Comparison of ENCODE assay signal across 23 cellular contexts in the genomic region with DNA sequence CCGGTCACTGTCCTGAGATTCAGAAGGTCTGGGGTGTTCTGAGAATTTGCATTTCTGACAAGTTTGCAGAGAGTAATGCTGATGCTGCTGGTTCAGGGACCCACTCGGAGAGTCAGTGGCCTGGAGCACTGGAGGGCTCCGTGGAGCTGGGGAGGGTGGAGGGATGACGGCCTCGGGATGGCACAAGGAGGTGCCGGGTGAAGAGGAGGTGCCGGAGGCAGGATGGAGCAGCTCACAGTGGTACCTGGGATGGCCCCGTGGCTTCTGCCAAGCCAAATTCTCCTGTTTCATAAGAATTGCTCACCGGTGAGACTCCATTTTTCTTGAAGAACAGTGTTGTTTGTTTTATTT.
DNase-seq lines count a peak whose midpoint lies in the region; ATAC-seq, FAIRE-seq and TF ChIP-seq lines count a peak whose summit lies in the region.
"Had no signal": no experiment of that assay in that cellular context is flagged by ENCODE, and none has a peak within 500 bp of the region (broad histone marks: within the 10 kb centered on the region; RNA-seq: fewer than 3 reads in every experiment).

No MANE protein-coding gene starts in this region.

- ATAC-seq in left lobe of liver: peak; percentile 35
- ATAC-seq: activated T-cell treated with anti-CD3 and anti-CD28 coated beads, Interleukin-2, amount 50 U/mL, for 4 hours; gastrocnemius medialis; GM12878; PC-3 had no signal

- peak; percentile 38 for DNase-seq in activated CD8-positive, alpha-beta memory T cell treated with anti-CD3 and anti-CD28 coated beads, Interleukin-2, amount 50 U/mL, for 48 hours
- no peak for DNase-seq in activated CD8-positive, alpha-beta memory T cell treated with anti-CD3 and anti-CD28 coated beads, Interleukin-2, amount 50 U/mL, for 4 hours
- DNase-seq in left lobe of liver (ENCODE audit: low spot score): no peak
- DNase-seq in smooth muscle cell (lab: John Stamatoyannopoulos, UW; ENCODE audit: unreplicated experiment): no peak
- DNase-seq in iPS-NIHi7 (ENCODE audit: extremely low spot score): no peak
- no peak for DNase-seq in small intestine
- no peak for DNase-seq in ureter (ENCODE audit: low spot score)
- DNase-seq: 8988T; activated CD4-positive, alpha-beta T cell treated with anti-CD3 and anti-CD28 coated beads, Interleukin-2, amount 50 U/mL, for 48 hours; activated naive CD8-positive, alpha-beta T cell treated with anti-CD3 and anti-CD28 coated beads, Interleukin-2, amount 10 ng/mL, durations not matched to agents 7 days and 5 days; activated T-cell treated with anti-CD3 and anti-CD28 coated beads, Interleukin-2, amount 50 U/mL, for 4 hours; gastrocnemius medialis; GDM1; HFFc6; left colon; NCI-H82; PC-3; stimulated activated CD4-positive, alpha-beta T cell treated with anti-CD3 and anti-CD28 coated beads, Interleukin-1b, Interleukin-23, amount 100 ng/mL, for 48 hours; stimulated activated naive CD4-positive, alpha-beta T cell treated with Interleukin-2 at 50 U/mL for 16 hours; T-helper 2 cell; transverse colon had no signal

- peaks cover 18% of the 10 kb centered on the region for H3K79me2 ChIP-seq in smooth muscle cell (ENCODE audit: low read depth)

- no peak overlapping the region for H3K4me2 ChIP-seq in smooth muscle cell

- H3K9me3 ChIP-seq in smooth muscle cell (replicated peaks; ENCODE audit: low read depth): no peaks in the 10 kb centered on the region
- no peaks in the 10 kb centered on the region for H3K9me3 ChIP-seq in small intestine (ENCODE audit: control insufficient read depth, low read depth)
- H3K9me3 ChIP-seq: gastrocnemius medialis, transverse colon had no signal

- H3K9ac ChIP-seq in smooth muscle cell (ENCODE audit: low read depth): no peak overlapping the region

- H3F3A ChIP-seq in smooth muscle cell (ENCODE audit: low read depth): peaks cover 8% of the 10 kb centered on the region

- peak overlapping the region; percentile 23 for H3K27ac ChIP-seq in cingulate gyrus (ENCODE audit: low read depth, low read length)
- peak overlapping the region; percentile 30 for H3K27ac ChIP-seq in smooth muscle cell (ENCODE audit: low read depth)
- no peak overlapping the region for H3K27ac ChIP-seq in small intestine (ENCODE audit: low read depth in 1 of 2, low read length in 1 of 2)

- TF ChIP-seq CTCF in smooth muscle cell (IDR thresholded peaks at IDR 0.05; ENCODE audit: borderline replicate concordance, insufficient read depth, poor library complexity, severe bottlenecking): no peak

- H3K27me3 ChIP-seq in smooth muscle cell (ENCODE audit: low read depth): no peaks in the 10 kb centered on the region
- H3K27me3 ChIP-seq in small intestine (ENCODE audit: control insufficient read depth in 2 of 2, insufficient read depth in 2 of 2, low read length in 2 of 2): no peaks in the 10 kb centered on the region
- H3K27me3 ChIP-seq: gastrocnemius medialis, transverse colon had no signal

- H3K4me1 ChIP-seq in smooth muscle cell (ENCODE audit: low read depth) (peaks cover 18% of the 10 kb centered on the region), small intestine (ENCODE audit: control insufficient read depth in 2 of 2, insufficient read depth in 1 of 2, low read depth in 1 of 2, low read length in 1 of 2) (peaks cover 0 to 4% of the 10 kb centered on the region in 2 donors)
- H3K4me1 ChIP-seq: gastrocnemius medialis had no signal

- 97% methylated on average over 9 of the region's 9 CpGs for WGBS in smooth muscle cell (ENCODE audit: low lambda C conversion rate)
- 90 to 96% (median 90%) methylated on average over 9 of the region's 9 CpGs for WGBS in small intestine, 3 donors

- no peak overlapping the region for H3K4me3 ChIP-seq in smooth muscle cell
- H3K4me3 ChIP-seq in small intestine (ENCODE audit: low read depth in 1 of 2, low read length in 2 of 2): no peak overlapping the region
- H3K4me3 ChIP-seq: gastrocnemius medialis, GM12878, transverse colon had no signal

- H3K36me3 ChIP-seq in smooth muscle cell (ENCODE audit: low read depth) (no peaks in the 10 kb centered on the region), small intestine (ENCODE audit: control insufficient read depth in 2 of 2, insufficient read depth in 2 of 2, low read length in 2 of 2) (peaks cover 0 to 3% of the 10 kb centered on the region in 2 donors)
- H3K36me3 ChIP-seq: gastrocnemius medialis, transverse colon had no signal

- peaks cover 4% of the 10 kb centered on the region for H4K20me1 ChIP-seq in smooth muscle cell (ENCODE audit: low read depth)

- H2AFZ ChIP-seq in smooth muscle cell (ENCODE audit: low read depth): no peak overlapping the region

- no peak for FAIRE-seq in small intestine (lab: Jason Lieb, UNC)
- FAIRE-seq: GM12878 had no signal

Comparison
In these comparisons a context has a peak if more than half of its experiments do, and no peak if none do; other contexts are left out.
1. H3K27ac ChIP-seq: peak in cingulate gyrus (single experiment) and smooth muscle cell (single experiment); none in small intestine (0 of 2).